In genomic region chr10:91953600-91954140, GRCh38 we compare ENCODE assay signal across 12 cellular contexts.
"Had no signal": no experiment of that assay in that cellular context is flagged by ENCODE, and none has a peak within 500 bp of the region (broad histone marks: within the 10 kb centered on the region; RNA-seq: fewer than 3 reads in every experiment).

No MANE protein-coding gene starts in this region.

- H3K4me3 ChIP-seq: colonic mucosa, pancreas, stomach, thoracic aorta had no signal

- DNase-seq: activated effector memory CD4-positive, alpha-beta T cell treated with anti-CD3 and anti-CD28 coated beads, Interleukin-2, amount 50 U/mL, for 16 hours; aorta; colonic mucosa; hippocampal formation; kidney glomerular epithelial cell; pancreas; stimulated activated CD4-positive, alpha-beta T cell treated with anti-CD3 and anti-CD28 coated beads, Interleukin-15, amount 100 ng/mL, for 24 hours; stimulated activated CD4-positive, alpha-beta T cell treated with anti-CD3 and anti-CD28 coated beads, Interleukin-4, amount 100 ng/mL, for 24 hours; stomach; T-helper 2 cell had no signal

- ATAC-seq: pancreas had no signal

- FAIRE-seq: endothelial cell of umbilical vein, pancreas had no signal

- H3K4me1 ChIP-seq: colonic mucosa, pancreas, stomach had no signal

- H3K9me3 ChIP-seq: colonic mucosa, pancreas, stomach, thoracic aorta had no signal

- H3K27ac ChIP-seq: colonic mucosa, pancreas, stomach, thoracic aorta had no signal

- H3K27me3 ChIP-seq: colonic mucosa, pancreas, stomach had no signal
